In the genomic region with DNA sequence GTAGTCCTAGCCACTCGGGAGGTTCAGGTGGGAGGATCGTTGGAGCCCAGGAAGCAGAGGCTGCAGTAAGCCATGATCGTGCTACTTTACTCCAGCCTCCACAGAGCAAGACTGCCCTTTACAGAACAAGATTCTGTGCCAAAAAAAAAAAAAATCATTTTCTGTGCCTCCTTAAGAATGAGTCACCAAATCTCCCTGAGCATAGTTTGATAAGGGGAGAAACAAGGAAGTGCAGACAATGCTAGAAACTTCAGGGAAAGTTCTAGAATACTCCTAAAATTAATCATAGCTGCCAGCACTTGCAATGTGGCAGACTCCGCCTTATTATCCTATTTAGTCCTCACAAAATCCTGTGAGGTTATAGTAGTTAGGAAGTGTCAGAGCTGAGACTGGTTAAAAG, we compare ENCODE assay signal across 18 cellular contexts.
DNase-seq lines count a peak whose midpoint lies in the region; ATAC-seq and TF ChIP-seq lines count a peak whose summit lies in the region.
"Had no signal": no experiment of that assay in that cellular context is flagged by ENCODE, and none has a peak within 500 bp of the region (broad histone marks: within the 10 kb centered on the region; RNA-seq: fewer than 3 reads in every experiment).

No MANE protein-coding gene starts in this region.

- no peak for TF ChIP-seq POLR2A in body of pancreas (IDR thresholded peaks at IDR 0.05)
- TF ChIP-seq POLR2A in tibial nerve (IDR thresholded peaks at IDR 0.05) = no peak

- intact Hi-C loops in body of pancreas (cut with DNase I) = no loop called here
- intact Hi-C loops in left colon (cut with DNase I, micrococcal nuclease) = no loop called here

- no peaks in the 10 kb centered on the region for H3K27me3 ChIP-seq in body of pancreas
- no peaks in the 10 kb centered on the region for H3K27me3 ChIP-seq in tibial nerve
- H3K27me3 ChIP-seq in MG63 = no peaks in the 10 kb centered on the region
- H3K27me3 ChIP-seq: colonic mucosa had no signal

- H3K36me3 ChIP-seq in body of pancreas (replicated peaks in 1 of 2; ENCODE audit: insufficient read depth in 1 of 2, low read depth in 2 of 2) (no peaks in the 10 kb centered on the region), tibial nerve (no peaks in the 10 kb centered on the region), MG63 (no peaks in the 10 kb centered on the region)
- H3K36me3 ChIP-seq: colonic mucosa had no signal

- DNase-seq in COLO829 (ENCODE audit: low spot score) (peak; percentile 21), NCI-H226 (peak; percentile 2), body of pancreas (peak in 1 of 4 donors; percentile 7), left colon (no peak), DMS153 treated with DMSO at 0.1 percent for 48 hours (lab: John Stamatoyannopoulos, UW; ENCODE audit: unreplicated experiment) (no peak), tibial nerve (ENCODE audit: low spot score in 2 of 2) (no peak), MG63 (no peak)
- DNase-seq: activated CD4-positive, alpha-beta T cell treated with anti-CD3 and anti-CD28 coated beads, Interleukin-2, amount 10 ng/mL, durations not matched to agents 7 days and 5 days; activated gamma-delta T cell treated with Interleukin-2 at 50 U/mL for 16 hours; CD8-positive, alpha-beta T cell; colonic mucosa; foreskin fibroblast; NCI-H1417; NCI-H2107; NCI-H524 treated with DMSO at 0.1 percent for 48 hours; Right ventricle myocardium superior had no signal

- WGBS in body of pancreas, 2 donors = 70 to 78% methylated on average over 4 of the region's 4 CpGs
- WGBS in tibial nerve, 2 donors = 85 to 95% methylated on average over 4 of the region's 4 CpGs

- H3K27ac ChIP-seq in body of pancreas (peak overlapping the region in 3 of 4 donors; percentile 17 to 55 (median 26)), tibial nerve (no peak overlapping the region)
- H3K27ac ChIP-seq: colonic mucosa, KMS-11 had no signal

- H3K4me1 ChIP-seq in body of pancreas (peaks cover 14% of the 10 kb centered on the region), tibial nerve (no peaks in the 10 kb centered on the region)
- H3K4me1 ChIP-seq: colonic mucosa had no signal

- peak; percentile 94 for ATAC-seq in body of pancreas
- peak; percentile 75 for ATAC-seq in left colon
- no peak for ATAC-seq in HG02571 (IDR thresholded peaks at IDR 0.05; ENCODE audit: unreplicated experiment)
- ATAC-seq: CD8-positive, alpha-beta T cell had no signal

- H3K9me3 ChIP-seq in body of pancreas (no peaks in the 10 kb centered on the region), tibial nerve (no peaks in the 10 kb centered on the region), MG63 (no peaks in the 10 kb centered on the region)
- H3K9me3 ChIP-seq: colonic mucosa had no signal

- TF ChIP-seq CTCF in body of pancreas (IDR thresholded peaks at IDR 0.05) = no peak
- TF ChIP-seq CTCF in tibial nerve (IDR thresholded peaks at IDR 0.05) = no peak

- no peak for TF ChIP-seq EP300 in tibial nerve (IDR thresholded peaks at IDR 0.05)

- H3K4me3 ChIP-seq in body of pancreas = no peak overlapping the region
- no peak overlapping the region for H3K4me3 ChIP-seq in tibial nerve
- H3K4me3 ChIP-seq in MG63 = no peak overlapping the region
- H3K4me3 ChIP-seq: colonic mucosa had no signal

Comparison
In these comparisons a context has a peak if more than half of its experiments do, and no peak if none do; other contexts are left out.
1. DNase-seq: peak in COLO829 (single experiment) and NCI-H226 (single experiment); none in left colon (0 of 2), DMS153 treated with DMSO at 0.1 percent for 48 hours (single experiment), tibial nerve (0 of 2) and MG63 (single experiment).
2. H3K27ac ChIP-seq: peak in body of pancreas (3 of 4); none in tibial nerve (0 of 4).